8 cellular contexts compared by ENCODE assay signal in genomic region chr2:19990416-19990728, GRCh38. TPM values are rescaled to one million over a fixed set of nuclear protein-coding genes. Genes with fewer than 3 reads are reported as not detected.
A peak's percentile ranks its signal among the peaks of the same experiment; 100 is the strongest.
DNase-seq lines count a peak whose midpoint lies in the region; ATAC-seq and TF ChIP-seq lines count a peak whose summit lies in the region.

No MANE protein-coding gene starts in this region.

- intact Hi-C loops in cardiac septum (cut with DNase I): no loop called here

- H3K4me1 ChIP-seq in cardiac muscle cell (ENCODE audit: low read depth): peaks cover 8% of the 10 kb centered on the region
- peaks cover 8% of the 10 kb centered on the region for H3K4me1 ChIP-seq in mesodermal cell (ENCODE audit: control insufficient read depth, insufficient read depth, low read length, poor library complexity, severe bottlenecking)
- no peaks in the 10 kb centered on the region for H3K4me1 ChIP-seq in urinary bladder (ENCODE audit: insufficient read depth)

- DNase-seq in cardiac muscle cell (ENCODE audit: low read depth in 1 of 2, low spot score in 1 of 2): peak in 1 of 2 donors; percentile 7
- no peak for DNase-seq in cardiac septum (ENCODE audit: low spot score)
- DNase-seq in cardiac fibroblast (ENCODE audit: low read depth in 2 of 2): peak in 1 of 2 donors; percentile 3
- no peak for DNase-seq in NCI-H2081 (lab: John Stamatoyannopoulos, UW)
- no peak for DNase-seq in NCI-H2227 treated with DMSO at 0.1 percent for 48 hours (lab: John Stamatoyannopoulos, UW)

- no peak for ATAC-seq in HG02588 (IDR thresholded peaks at IDR 0.05; ENCODE audit: unreplicated experiment)

- H3K4me3 ChIP-seq in cardiac muscle cell (peak overlapping the region; percentile 59), cardiac fibroblast (replicated peaks in 1 of 2; ENCODE audit: low read depth in 2 of 2, low read length in 2 of 2) (peak overlapping the region; percentile 72 to 87), mesodermal cell (ENCODE audit: extremely low read depth, insufficient read depth, low read length, poor library complexity, severe bottlenecking) (peak overlapping the region; percentile 83), urinary bladder (ENCODE audit: low read depth, low read length) (peak overlapping the region; percentile 70)

- no peaks in the 10 kb centered on the region for H3K27me3 ChIP-seq in cardiac muscle cell

- H3K27ac ChIP-seq in cardiac muscle cell (peak overlapping the region; percentile 33), mesodermal cell (ENCODE audit: low read depth, low read length, severe bottlenecking) (no peak overlapping the region), urinary bladder (ENCODE audit: low read depth) (no peak overlapping the region)

- WGBS in mesodermal cell (ENCODE audit: insufficient coverage in 2 of 2), 2 experiments: 36 to 77% methylated on average over 4 of the region's 10 CpGs
- 10% methylated on average over 10 of the region's 10 CpGs for WGBS in urinary bladder

- TF ChIP-seq CTCF in cardiac muscle cell (IDR thresholded peaks at IDR 0.05; ENCODE audit: low read depth, low read length): no peak
- no peak for TF ChIP-seq CTCF in cardiac fibroblast (IDR thresholded peaks at IDR 0.05; ENCODE audit: low read depth, low read length)

- no peaks in the 10 kb centered on the region for H3K36me3 ChIP-seq in cardiac muscle cell
- H3K36me3 ChIP-seq in mesodermal cell (ENCODE audit: control insufficient read depth, insufficient read depth, low read length): peaks cover 10% of the 10 kb centered on the region
- H3K36me3 ChIP-seq in urinary bladder (ENCODE audit: insufficient read depth): no peaks in the 10 kb centered on the region

- H3K9me3 ChIP-seq in cardiac muscle cell (ENCODE audit: low read depth): no peaks in the 10 kb centered on the region
- H3K9me3 ChIP-seq in mesodermal cell (ENCODE audit: control insufficient read depth, low read length): no peaks in the 10 kb centered on the region

RNA-seq across cellular contexts. Expression of gene WDR35, which starts 0.5 kb away (rescaled TPM):
- 6.9 and 10.1 TPM in 2 replicates for total RNA-seq in cardiac muscle cell
- 4.8 and 6.7 TPM in 2 replicates for polyA plus RNA-seq in cardiac muscle cell
- total RNA-seq in cardiac septum: 5.1 TPM
- polyA plus RNA-seq in mesodermal cell (2013, experiment 1 of 2): 7.9 TPM
- 6.9 TPM for polyA plus RNA-seq in mesodermal cell (2013, experiment 2 of 2)
- total RNA-seq in urinary bladder: 34.1 TPM
- polyA plus RNA-seq in urinary bladder: 7.3 TPM

RNA-seq across cellular contexts. Expression of gene MATN3, which starts 22.1 kb away (rescaled TPM):
- 1.3 and 3.8 TPM in 2 replicates for total RNA-seq in cardiac muscle cell
- polyA plus RNA-seq in cardiac muscle cell: 4.8 and 10.3 TPM in 2 replicates
- 0.11 TPM for total RNA-seq in cardiac septum
- 17.8 TPM for polyA plus RNA-seq in mesodermal cell (2013, experiment 1 of 2)
- polyA plus RNA-seq in mesodermal cell (2013, experiment 2 of 2): 19.6 TPM
- total RNA-seq in urinary bladder: 1.1 TPM
- 2.0 TPM for polyA plus RNA-seq in urinary bladder
